8 cellular contexts compared by ENCODE assay signal in the genomic region with DNA sequence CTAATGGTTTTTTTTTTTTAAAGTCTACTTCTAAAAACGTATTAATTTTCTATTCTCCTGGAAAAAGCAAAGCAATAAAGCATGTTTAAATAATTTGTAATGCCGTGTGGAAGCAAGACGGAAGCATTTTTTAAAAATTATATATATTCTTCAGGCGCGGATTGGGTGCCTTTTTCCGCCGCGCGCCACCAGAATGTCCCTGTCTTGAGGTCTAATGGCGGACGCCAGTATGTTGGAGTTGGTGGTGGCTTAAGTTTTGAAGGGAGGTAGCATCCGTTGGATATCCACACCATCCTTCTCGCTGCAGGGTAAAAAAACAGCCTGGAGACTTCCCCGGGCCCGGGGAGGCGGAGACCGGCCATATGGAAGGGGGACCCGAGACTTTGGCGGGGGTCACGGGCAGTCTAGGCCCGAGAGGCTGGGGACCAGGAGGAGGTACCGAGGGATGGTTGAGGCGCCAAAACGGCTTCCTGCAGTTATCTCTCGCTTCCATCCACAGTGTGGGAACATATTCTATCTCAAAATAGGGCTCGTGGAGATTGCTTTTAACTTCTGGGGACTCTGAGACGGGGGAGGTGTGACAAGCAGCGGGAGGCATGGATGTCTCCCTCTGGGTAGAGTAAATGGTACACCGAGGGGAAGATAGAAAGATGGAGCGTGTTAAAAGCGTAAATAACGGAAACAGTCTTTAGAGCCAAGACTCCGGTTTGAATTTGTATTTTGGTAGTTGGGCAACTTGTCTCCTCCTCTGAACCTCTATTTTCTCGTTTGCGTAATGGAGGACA. TPM values are rescaled to one million over a fixed set of nuclear protein-coding genes. Genes with fewer than 3 reads are reported as not detected.
DNase-seq lines count a peak whose midpoint lies in the region; ATAC-seq and TF ChIP-seq lines count a peak whose summit lies in the region.

SF3B3 (plus strand) TSS at position 196 of the 785 bp plus-strand sequence. CDS start 2,841 bp downstream, outside the sequence.

- H4K20me1 ChIP-seq in OCI-LY1 (ENCODE audit: insufficient read depth, low read length), result peaks cover 5% of the 10 kb centered on the region

- peak within 1 kb of the TSS; percentile 75 for H3K4me2 ChIP-seq in OCI-LY1 (ENCODE audit: low read length)

- H3K4me3 Mint-ChIP-seq in stimulated activated effector memory CD8-positive, alpha-beta T cell treated with anti-CD3 and anti-CD28 coated beads, Interleukin-12 subunit alpha, Interleukin-12 subunit beta, amount 100 ng/mL, for 72 hours, result peak within 1 kb of the TSS; percentile 95

- H3K9me3 ChIP-seq in BE2C (no peaks in the 10 kb centered on the region), OCI-LY1 (ENCODE audit: low read length) (no peaks in the 10 kb centered on the region), muscle layer of colon (ENCODE audit: low read length) (no peaks in the 10 kb centered on the region)

- peaks cover 34% of the 10 kb centered on the region for H3K4me1 Mint-ChIP-seq in stimulated activated effector memory CD8-positive, alpha-beta T cell treated with anti-CD3 and anti-CD28 coated beads, Interleukin-12 subunit alpha, Interleukin-12 subunit beta, amount 100 ng/mL, for 72 hours

- no peaks in the 10 kb centered on the region for H3K9me2 ChIP-seq in OCI-LY1 (ENCODE audit: low read depth, low read length)

- H3K4me1 ChIP-seq in BE2C (peaks cover 11% of the 10 kb centered on the region), OCI-LY1 (ENCODE audit: insufficient read depth, low read length, severe bottlenecking) (peaks cover 58% of the 10 kb centered on the region), muscle layer of colon (ENCODE audit: insufficient read depth, low read length) (peaks cover 27% of the 10 kb centered on the region)

- H3K36me3 ChIP-seq in BE2C (peaks cover 35% of the 10 kb centered on the region), OCI-LY1 (ENCODE audit: insufficient read depth, low read length) (peaks cover 51% of the 10 kb centered on the region), muscle layer of colon (ENCODE audit: insufficient read depth, low read length) (peaks cover 33% of the 10 kb centered on the region)

- H2AFZ ChIP-seq in OCI-LY1 (ENCODE audit: low read length), result no peak within 1 kb of the TSS

- peak within 1 kb of the TSS; percentile 99 for H3K27ac Mint-ChIP-seq in stimulated activated effector memory CD8-positive, alpha-beta T cell treated with anti-CD3 and anti-CD28 coated beads, Interleukin-12 subunit alpha, Interleukin-12 subunit beta, amount 100 ng/mL, for 72 hours

- no peaks in the 10 kb centered on the region for H3F3A ChIP-seq in OCI-LY1 (ENCODE audit: insufficient read depth, low read length)

- ATAC-seq in GM19324 (IDR thresholded peaks at IDR 0.05; ENCODE audit: low FRiP score, unreplicated experiment) (peak; percentile 59), esophagus mucosa (peak; percentile 61)
- ATAC-seq in stimulated activated effector memory CD8-positive, alpha-beta T cell treated with anti-CD3 and anti-CD28 coated beads, Interleukin-12 subunit alpha, Interleukin-12 subunit beta, amount 100 ng/mL, for 72 hours, result peak; percentile 68

- peak within 1 kb of the TSS; percentile 87 for H3K27ac ChIP-seq in OCI-LY1 (ENCODE audit: low read depth, low read length, poor library complexity, severe bottlenecking)
- H3K27ac ChIP-seq in muscle layer of colon (ENCODE audit: low read depth, low read length), result peak within 1 kb of the TSS; percentile 96

- H3K36me3 Mint-ChIP-seq in stimulated activated effector memory CD8-positive, alpha-beta T cell treated with anti-CD3 and anti-CD28 coated beads, Interleukin-12 subunit alpha, Interleukin-12 subunit beta, amount 100 ng/mL, for 72 hours, result peaks cover 64% of the 10 kb centered on the region

- H3K4me3 ChIP-seq in BE2C (ENCODE audit: low read depth, low read length) (peak within 1 kb of the TSS; percentile 92), OCI-LY1 (ENCODE audit: low read depth, low read length, poor library complexity, severe bottlenecking) (peak within 1 kb of the TSS; percentile 91), muscle layer of colon (ENCODE audit: low read depth in 1 of 2, low read length in 2 of 2) (peak within 1 kb of the TSS; percentile 89 to 96)

- peaks cover 56% of the 10 kb centered on the region for H3K79me2 ChIP-seq in OCI-LY1 (ENCODE audit: insufficient read depth, low read length)

- no peak for TF ChIP-seq CTCF in BE2C (IDR thresholded peaks at IDR 0.05; ENCODE audit: low read depth, low read length)
- TF ChIP-seq CTCF in OCI-LY1 (IDR thresholded peaks at IDR 0.05; ENCODE audit: low read length), result no peak

- H3K9ac ChIP-seq in OCI-LY1 (ENCODE audit: low read length) (peak within 1 kb of the TSS; percentile 98), muscle layer of colon (ENCODE audit: low read length) (peak within 1 kb of the TSS; percentile 83)

- H3K9me3 Mint-ChIP-seq in stimulated activated effector memory CD8-positive, alpha-beta T cell treated with anti-CD3 and anti-CD28 coated beads, Interleukin-12 subunit alpha, Interleukin-12 subunit beta, amount 100 ng/mL, for 72 hours, result no peaks in the 10 kb centered on the region

- no peaks in the 10 kb centered on the region for H3K27me3 ChIP-seq in BE2C
- no peaks in the 10 kb centered on the region for H3K27me3 ChIP-seq in OCI-LY1 (ENCODE audit: insufficient read depth, low read length)
- H3K27me3 ChIP-seq in muscle layer of colon (ENCODE audit: control insufficient read depth in 1 of 2, insufficient read depth in 2 of 2, low read length in 2 of 2), result no peaks in the 10 kb centered on the region

- peak; percentile 70 for DNase-seq in BE2C
- no peak for DNase-seq in HT1080 (ENCODE audit: low read depth)
- peak; percentile 81 for DNase-seq in activated T-cell treated with anti-CD3 and anti-CD28 coated beads, Interleukin-2, amount 50 U/mL, for 1 hour
- peak; percentile 63 to 89 for DNase-seq in stimulated activated effector memory CD8-positive, alpha-beta T cell treated with anti-CD3 and anti-CD28 coated beads, Interleukin-12 subunit alpha, Interleukin-12 subunit beta, amount 100 ng/mL, for 72 hours (ENCODE audit: low spot score in 2 of 2)

RNA-seq across cellular contexts. Expression of gene SF3B3, which starts in this region (rescaled TPM):
- polyA plus RNA-seq in BE2C (2012; ENCODE audit: insufficient read depth, insufficient read length, low read depth), result 117 TPM
- total RNA-seq in HT1080 (2014; rRNA removed; shearing (Covaris generic)), result 152 and 267 TPM in 2 replicates
- polyA plus RNA-seq in HT1080 (2015; cell fraction: cytosol; rRNA removed), result 171 and 196 TPM in 2 replicates
- polyA plus RNA-seq in HT1080 (2015; cell fraction: nucleus; rRNA removed), result 609 and 663 TPM in 2 replicates
- 221 TPM for total RNA-seq in esophagus mucosa
